In genomic region chr4:3302164-3302785, GRCh38 we compare ENCODE assay signal across 7 cellular contexts. TPM values are rescaled to one million over a fixed set of nuclear protein-coding genes. Genes with fewer than 3 reads are reported as not detected.
DNase-seq lines count a peak whose midpoint lies in the region; ATAC-seq and TF ChIP-seq lines count a peak whose summit lies in the region.

No MANE protein-coding gene starts in this region.

- peaks cover 0 to 4% (median 0%) of the 10 kb centered on the region in 4 donors for H3K9me3 ChIP-seq in stomach

- no peak for TF ChIP-seq CTCF in stomach (IDR thresholded peaks at IDR 0.05)

- WGBS in stomach, 5 donors = 30 to 50% (median 37%) methylated on average over 8 to 17 of the region's 17 CpGs

- DNase-seq in Kasumi-1 (lab: John Stamatoyannopoulos, UW) (peak; percentile 47 to 56), lung microvascular endothelial cell (ENCODE audit: low read depth in 2 of 2) (peak; percentile 84 to 88), stomach (peak; percentile 48), DMS53 (lab: John Stamatoyannopoulos, UW) (no peak), DMS153 treated with DMSO at 0.1 percent for 48 hours (lab: John Stamatoyannopoulos, UW; ENCODE audit: unreplicated experiment) (no peak)
- DNase-seq in activated T-cell treated with anti-CD3 and anti-CD28 coated beads, Interleukin-2, amount 50 U/mL, for 1 hour = peak; percentile 82

- peaks cover 50 to 72% (median 61%) of the 10 kb centered on the region in 4 donors for H3K4me1 ChIP-seq in stomach

- H3K27ac ChIP-seq in stomach = peak overlapping the region in 4 of 5 donors; percentile 24 to 34 (median 28)

- ATAC-seq in GM19455 (IDR thresholded peaks at IDR 0.05; ENCODE audit: unreplicated experiment) = no peak

- no peaks in the 10 kb centered on the region for H3K36me3 ChIP-seq in stomach

- TF ChIP-seq EP300 in stomach (IDR thresholded peaks at IDR 0.05) = no peak

- no peak for TF ChIP-seq POLR2A in stomach (IDR thresholded peaks at IDR 0.05)

- no peak overlapping the region for H3K4me3 ChIP-seq in stomach

- H3K27me3 ChIP-seq in stomach = no peaks in the 10 kb centered on the region

- intact Hi-C loops in stomach (cut with DNase I; ENCODE audit: low total_unique reads) = no loop called here

RNA-seq across cellular contexts. Expression of gene RGS12, which starts 9.5 kb away (rescaled TPM):
- total RNA-seq in lung microvascular endothelial cell (29.0 and 33.7 TPM in 2 replicates), stomach (10 to 100 TPM in 2 of 5 donors, 1 to 10 TPM in 3; 3.5 to 51.8 (median 9.0) TPM)
- 10 to 100 TPM; 18.9 to 35.2 (median 20.5) TPM for polyA plus RNA-seq in stomach

RNA-seq across cellular contexts. Expression of gene MSANTD1, which starts 53.3 kb away (rescaled TPM):
- total RNA-seq in lung microvascular endothelial cell (under 0.01 and 0.40 TPM in 2 replicates), stomach (1 to 10 TPM in 4 of 5 donors, not detected in 1; 1.7 to 5.8 (median 4.1) TPM)
- 1 to 10 TPM in 1 of 3 donors, under 1 TPM in 1, not detected in 1; 0.31 to 1.1 TPM for polyA plus RNA-seq in stomach

Comparison
In these comparisons a context has a peak if more than half of its experiments do, and no peak if none do; other contexts are left out.
1. DNase-seq: peak in Kasumi-1 (2 of 2), activated T-cell treated with anti-CD3 and anti-CD28 coated beads, Interleukin-2, amount 50 U/mL, for 1 hour (single experiment), lung microvascular endothelial cell (2 of 2) and stomach (single experiment); none in DMS53 (single experiment) and DMS153 treated with DMSO at 0.1 percent for 48 hours (single experiment).